In the genomic region with DNA sequence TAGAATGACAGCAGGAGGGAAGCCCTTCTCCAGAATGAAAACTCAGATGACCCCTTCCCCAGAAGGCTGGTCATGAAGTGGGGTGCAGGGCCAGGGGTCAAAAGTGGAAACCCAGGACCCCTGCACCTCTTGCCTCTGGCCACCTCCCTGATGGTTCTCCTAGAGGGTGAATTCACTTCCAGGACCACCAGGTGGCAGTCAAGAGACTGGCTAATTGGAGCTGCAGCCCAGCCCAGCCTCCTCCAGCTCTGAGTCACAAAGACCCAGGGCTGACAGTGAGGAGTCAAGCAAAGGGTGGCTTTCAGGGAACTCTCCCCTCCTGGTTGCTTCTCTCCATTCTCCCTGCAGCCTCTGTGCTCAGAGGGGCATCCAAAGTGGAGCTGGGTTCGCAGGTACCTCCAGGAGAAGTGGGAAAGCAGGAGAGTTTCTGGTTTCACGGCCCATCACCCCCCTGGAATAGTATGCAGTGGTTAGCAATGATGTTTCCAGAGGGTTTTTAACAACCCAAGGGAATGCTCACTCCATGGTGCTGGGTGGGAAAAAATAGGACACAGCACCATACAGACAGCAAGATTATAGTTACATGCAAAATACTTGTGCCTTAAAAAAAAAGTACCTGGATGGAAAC, we compare ENCODE assay signal across 8 cellular contexts. TPM values are rescaled to one million over a fixed set of nuclear protein-coding genes. Genes with fewer than 3 reads are reported as not detected.
DNase-seq lines count a peak whose midpoint lies in the region; ATAC-seq and TF ChIP-seq lines count a peak whose summit lies in the region.

No MANE protein-coding gene starts in this region.

- no peaks in the 10 kb centered on the region for H3K4me1 Mint-ChIP-seq in activated T-helper 17 cell treated with anti-CD3 and anti-CD28 coated beads, Interleukin-2, amount 50 U/mL, for 72 hours

- H3K36me3 ChIP-seq in GM06990 (ENCODE audit: control insufficient read depth, insufficient read depth, low read length): no peaks in the 10 kb centered on the region
- no peaks in the 10 kb centered on the region for H3K36me3 ChIP-seq in RWPE2 (ENCODE audit: low read depth)
- no peaks in the 10 kb centered on the region for H3K36me3 ChIP-seq in neutrophil

- no peak overlapping the region for H3K27ac Mint-ChIP-seq in activated T-helper 17 cell treated with anti-CD3 and anti-CD28 coated beads, Interleukin-2, amount 50 U/mL, for 72 hours

- H3K9me3 ChIP-seq in RWPE2 (ENCODE audit: severe bottlenecking) (no peaks in the 10 kb centered on the region), neutrophil (no peaks in the 10 kb centered on the region)

- peak; percentile 89 for TF ChIP-seq CTCF in GM06990 (IDR thresholded peaks at IDR 0.05; ENCODE audit: insufficient read depth, low read length, poor library complexity, severe bottlenecking)
- TF ChIP-seq CTCF in RWPE2 (IDR thresholded peaks at IDR 0.05; ENCODE audit: poor library complexity, severe bottlenecking): peak; percentile 93
- TF ChIP-seq CTCF in foreskin fibroblast (IDR thresholded peaks at IDR 0.05; ENCODE audit: low read depth, low read length): peak; percentile 96
- peak; percentile 36 for TF ChIP-seq CTCF in neutrophil (IDR thresholded peaks at IDR 0.05)

- H3K4me1 ChIP-seq in RWPE2 (ENCODE audit: insufficient read depth, poor library complexity, severe bottlenecking): peaks cover 6% of the 10 kb centered on the region
- no peaks in the 10 kb centered on the region for H3K4me1 ChIP-seq in neutrophil (ENCODE audit: control insufficient read depth in 1 of 2, insufficient read depth in 1 of 2, low read depth in 1 of 2, low read length in 1 of 2)

- H3K27ac ChIP-seq in RWPE2 (ENCODE audit: poor library complexity, severe bottlenecking) (no peak overlapping the region), neutrophil (no peak overlapping the region)

- no peaks in the 10 kb centered on the region for H3K9me3 Mint-ChIP-seq in activated T-helper 17 cell treated with anti-CD3 and anti-CD28 coated beads, Interleukin-2, amount 50 U/mL, for 72 hours

- no peak for DNase-seq in GM06990 (ENCODE audit: extremely low read depth, insufficient read length)
- peak; percentile 74 for DNase-seq in LHCN-M2 (ENCODE audit: low read depth)
- peak; percentile 84 for DNase-seq in RWPE2 (ENCODE audit: low spot score)
- DNase-seq in foreskin fibroblast: peak; percentile 77 to 93
- peak; percentile 77 for DNase-seq in stromal cell of bone marrow (ENCODE audit: low read depth)

- H3K36me3 Mint-ChIP-seq in activated T-helper 17 cell treated with anti-CD3 and anti-CD28 coated beads, Interleukin-2, amount 50 U/mL, for 72 hours (ENCODE audit: low read depth): no peaks in the 10 kb centered on the region

- H3K4me3 ChIP-seq in GM06990 (replicated peaks; ENCODE audit: low read depth, low read length): no peak overlapping the region
- no peak overlapping the region for H3K4me3 ChIP-seq in RWPE2 (ENCODE audit: severe bottlenecking)
- H3K4me3 ChIP-seq in foreskin fibroblast (ENCODE audit: low read depth in 1 of 2, low read length in 2 of 2): no peak overlapping the region
- H3K4me3 ChIP-seq in neutrophil (ENCODE audit: low read depth in 1 of 2, low read length in 1 of 2): no peak overlapping the region

- H3K27me3 ChIP-seq in GM06990 (replicated peaks; ENCODE audit: control insufficient read depth, insufficient read depth, low read length): no peaks in the 10 kb centered on the region; the same call in none of the 2 replicates
- H3K27me3 ChIP-seq in RWPE2 (ENCODE audit: insufficient read depth, poor library complexity, severe bottlenecking): no peaks in the 10 kb centered on the region
- H3K27me3 ChIP-seq in neutrophil: peaks cover 21% of the 10 kb centered on the region

- peaks cover 26% of the 10 kb centered on the region for H3K27me3 Mint-ChIP-seq in activated T-helper 17 cell treated with anti-CD3 and anti-CD28 coated beads, Interleukin-2, amount 50 U/mL, for 72 hours

- ATAC-seq in RWPE2 (ENCODE audit: low read depth) (peak; percentile 97), HG02973 (IDR thresholded peaks at IDR 0.05; ENCODE audit: unreplicated experiment) (no peak)
- ATAC-seq in activated T-helper 17 cell treated with anti-CD3 and anti-CD28 coated beads, Interleukin-2, amount 50 U/mL, for 72 hours (replicated peaks): peak; percentile 97

- H3K4me3 Mint-ChIP-seq in activated T-helper 17 cell treated with anti-CD3 and anti-CD28 coated beads, Interleukin-2, amount 50 U/mL, for 72 hours: no peak overlapping the region

RNA-seq across cellular contexts. Expression of gene EPHB2, which starts 6.1 kb away (rescaled TPM):
- 2.6 and 3.5 TPM in 2 replicates for total RNA-seq in LHCN-M2 (2014; rRNA removed)
- polyA plus RNA-seq in LHCN-M2 (2012): 7.1 TPM
- under 1 TPM in 1 of 2 donors, not detected in 1; 0.04 TPM for total RNA-seq in activated T-helper 17 cell treated with anti-CD3 and anti-CD28 coated beads, Interleukin-2, amount 50 U/mL, for 72 hours

RNA-seq across cellular contexts. Expression of gene C1QB, which starts 51.5 kb away (rescaled TPM):
- total RNA-seq in LHCN-M2 (2014; rRNA removed): not detected in 2 replicates
- polyA plus RNA-seq in LHCN-M2 (2012): not detected
- not detected for total RNA-seq in activated T-helper 17 cell treated with anti-CD3 and anti-CD28 coated beads, Interleukin-2, amount 50 U/mL, for 72 hours

Comparison
In these comparisons a context has a peak if more than half of its experiments do, and no peak if none do; other contexts are left out.
1. CTCF ChIP-seq: peak in every context shown above with its lines; median percentile 96 in foreskin fibroblast; 93 in RWPE2; 89 in GM06990; 36 in neutrophil.